In the genomic region with DNA sequence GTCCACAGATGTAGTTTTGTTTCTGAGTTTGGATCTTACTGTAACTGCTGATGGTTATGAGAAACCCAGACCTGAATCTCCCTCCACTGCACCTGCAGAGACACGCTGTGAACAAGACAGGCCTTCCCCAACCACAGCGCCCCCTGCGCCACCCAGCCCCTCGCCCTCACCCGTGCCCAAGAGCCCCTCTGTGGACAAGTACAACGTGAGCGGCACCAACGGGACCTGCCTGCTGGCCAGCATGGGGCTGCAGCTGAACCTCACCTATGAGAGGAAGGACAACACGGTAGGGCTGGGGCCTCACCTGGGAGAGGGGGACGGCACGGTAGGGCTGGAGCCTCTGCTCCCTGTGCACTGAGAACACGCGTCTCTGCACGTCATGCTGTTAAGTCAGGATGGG, we compare ENCODE assay signal across 1 cellular context.
A peak's percentile ranks its signal among the peaks of the same experiment; 100 is the strongest.
TF ChIP-seq lines count a peak whose summit lies in the region.

No MANE protein-coding gene starts in this region.

TF ChIP-seq in HepG2, 621 proteins besides CTCF, POLR2A, EP300 and RAD21:
- TF ChIP-seq ZNF605 (CRISPR knock-in tag; IDR thresholded peaks at IDR 0.05) (no peak), POLR2G (IDR thresholded peaks at IDR 0.05; ENCODE audit: low read depth, low read length) (no peak), RBM22 (optimal IDR thresholded peaks at IDR 0.05; ENCODE audit: low read length) (peak; percentile 28), POLR2AphosphoS2 (IDR thresholded peaks at IDR 0.05; ENCODE audit: low read depth, low read length) (0 out of 2 replicates have a peak, but pooled peaks have one; percentile 18), ZNF615 (CRISPR knock-in tag; IDR thresholded peaks at IDR 0.05; ENCODE audit: borderline replicate concordance) (no peak), GATA4 (IDR thresholded peaks at IDR 0.05; ENCODE audit: borderline replicate concordance, low read depth) (no peak)
